Comparison of ENCODE assay signal across 12 cellular contexts in genomic region chr7:6631605-6632004, GRCh38.
"Had no signal": no experiment of that assay in that cellular context is flagged by ENCODE, and none has a peak within 500 bp of the region (broad histone marks: within the 10 kb centered on the region; RNA-seq: fewer than 3 reads in every experiment).

No MANE protein-coding gene starts in this region.

- H3K9me3 ChIP-seq: gastroesophageal sphincter, left ventricle myocardium inferior, tibial artery had no signal

- H3K4me3 ChIP-seq: cardiac muscle cell, gastroesophageal sphincter, left ventricle myocardium inferior, tibial artery had no signal

- H3K27ac ChIP-seq: cardiac muscle cell, gastroesophageal sphincter, left ventricle myocardium inferior, tibial artery, VCaP had no signal

- FAIRE-seq: astrocyte, colon, keratinocyte had no signal

- H3K36me3 ChIP-seq: cardiac muscle cell, gastroesophageal sphincter, left ventricle myocardium inferior, tibial artery had no signal

- H3K27me3 ChIP-seq: cardiac muscle cell, gastroesophageal sphincter, tibial artery had no signal

- DNase-seq: activated CD4-positive, alpha-beta T cell treated with anti-CD3 and anti-CD28 coated beads for 4 hours; activated effector memory CD4-positive, alpha-beta T cell treated with anti-CD3 and anti-CD28 coated beads, Interleukin-2, amount 50 U/mL, for 16 hours; left ventricle myocardium inferior; T-helper 1 cell; tibial artery had no signal

- ATAC-seq: gastroesophageal sphincter; natural killer cell treated with Interleukin-12 subunit alpha and Interleukin-12 subunit beta and Interleukin-15 and Interleukin-18, amount 100 ng/mL, for 72 hours had no signal
